ENCODE assay signal across 18 cellular contexts in the genomic region with DNA sequence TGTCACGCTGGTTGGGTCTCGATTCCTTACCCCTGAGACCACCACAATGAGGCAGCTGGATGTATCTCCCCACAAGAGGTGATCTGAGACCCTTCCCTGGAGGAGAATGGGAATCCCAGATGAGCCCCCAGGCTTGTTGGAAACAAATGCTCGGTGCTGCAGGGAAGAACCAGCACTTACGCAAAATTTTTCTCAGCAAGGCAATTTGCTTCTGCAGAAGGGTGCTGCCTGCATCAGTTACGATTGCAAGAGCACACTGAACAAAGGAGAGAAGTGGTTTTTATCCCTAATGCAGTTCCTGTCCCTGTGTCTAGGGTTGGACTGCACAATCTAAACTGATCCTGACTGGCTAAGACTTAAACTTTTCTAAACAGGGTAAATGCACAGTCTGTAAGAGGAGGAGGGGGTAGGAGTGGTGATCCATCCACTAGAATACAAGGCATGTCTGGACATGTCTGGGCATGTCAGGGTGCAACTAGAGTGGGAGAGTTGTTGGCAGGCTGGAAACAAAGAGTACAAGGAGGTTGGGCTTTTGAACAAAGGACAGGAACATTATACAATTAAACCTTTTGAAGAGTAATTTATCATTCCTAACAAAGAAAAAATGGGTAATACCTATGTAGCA.
DNase-seq lines count a peak whose midpoint lies in the region; ATAC-seq and TF ChIP-seq lines count a peak whose summit lies in the region.
"Had no signal": no experiment of that assay in that cellular context is flagged by ENCODE, and none has a peak within 500 bp of the region (broad histone marks: within the 10 kb centered on the region; RNA-seq: fewer than 3 reads in every experiment).

No MANE protein-coding gene starts in this region.

- DNase-seq in activated CD8-positive, alpha-beta memory T cell treated with anti-CD3 and anti-CD28 coated beads, Interleukin-2, amount 10 ng/mL, durations not matched to agents 7 days and 5 days: no peak
- no peak for DNase-seq in activated CD8-positive, alpha-beta memory T cell treated with anti-CD3 and anti-CD28 coated beads, Interleukin-2, amount 50 U/mL, for 48 hours
- peak; percentile 64 for DNase-seq in NCI-H69 (lab: John Stamatoyannopoulos, UW)
- DNase-seq in endodermal cell: peak; percentile 49
- DNase-seq in smooth muscle cell (lab: John Stamatoyannopoulos, UW; ENCODE audit: unreplicated experiment): no peak
- no peak for DNase-seq in ecto neural progenitor cell (ENCODE audit: low spot score)
- DNase-seq in stimulated activated naive CD8-positive, alpha-beta T cell treated with anti-CD3 and anti-CD28 coated beads, Interleukin-15, amount 100 ng/mL, for 72 hours: no peak
- DNase-seq in anterior cingulate cortex (lab: John Stamatoyannopoulos, UW): no peak
- DNase-seq: activated T-cell treated with anti-CD3 and anti-CD28 coated beads for 4 hours; effector memory CD8-positive, alpha-beta T cell; head of caudate nucleus; HFFc6; left ventricle myocardium inferior; MG63; retina; stimulated activated CD4-positive, alpha-beta T cell treated with anti-CD3 and anti-CD28 coated beads, Interleukin-12 subunit alpha, Interleukin-12 subunit beta, amount 100 ng/mL, for 4 hours had no signal

- peaks cover 31% of the 10 kb centered on the region for H3K9me3 Mint-ChIP-seq in activated CD8-positive, alpha-beta memory T cell treated with anti-CD3 and anti-CD28 coated beads, Interleukin-2, amount 10 ng/mL, durations not matched to agents 7 days and 5 days (ENCODE audit: low read depth)
- H3K9me3 Mint-ChIP-seq in endodermal cell: peaks cover 54% of the 10 kb centered on the region
- H3K9me3 Mint-ChIP-seq in stimulated activated naive CD8-positive, alpha-beta T cell treated with anti-CD3 and anti-CD28 coated beads, Interleukin-15, amount 100 ng/mL, for 72 hours: peaks cover 26 to 34% of the 10 kb centered on the region in 2 donors

- peak overlapping the region; percentile 68 for H3K27ac Mint-ChIP-seq in activated CD8-positive, alpha-beta memory T cell treated with anti-CD3 and anti-CD28 coated beads, Interleukin-2, amount 10 ng/mL, durations not matched to agents 7 days and 5 days
- no peak overlapping the region for H3K27ac Mint-ChIP-seq in endodermal cell
- no peak overlapping the region for H3K27ac Mint-ChIP-seq in stimulated activated naive CD8-positive, alpha-beta T cell treated with anti-CD3 and anti-CD28 coated beads, Interleukin-15, amount 100 ng/mL, for 72 hours
- H3K27ac Mint-ChIP-seq: effector memory CD8-positive, alpha-beta T cell; HFFc6 had no signal

- peaks cover 45% of the 10 kb centered on the region for H3K36me3 Mint-ChIP-seq in activated CD8-positive, alpha-beta memory T cell treated with anti-CD3 and anti-CD28 coated beads, Interleukin-2, amount 10 ng/mL, durations not matched to agents 7 days and 5 days
- H3K36me3 Mint-ChIP-seq in endodermal cell (ENCODE audit: low read depth): peaks cover 5% of the 10 kb centered on the region

- peaks cover 62% of the 10 kb centered on the region for H3K79me2 ChIP-seq in smooth muscle cell (ENCODE audit: low read depth)

- ATAC-seq in activated CD8-positive, alpha-beta memory T cell treated with anti-CD3 and anti-CD28 coated beads, Interleukin-2, amount 10 ng/mL, durations not matched to agents 7 days and 5 days: no peak
- ATAC-seq in stimulated activated naive CD8-positive, alpha-beta T cell treated with anti-CD3 and anti-CD28 coated beads, Interleukin-15, amount 100 ng/mL, for 72 hours: no peak
- ATAC-seq: A549 had no signal

- no peaks in the 10 kb centered on the region for H3K27me3 ChIP-seq in endodermal cell (ENCODE audit: control insufficient read depth, insufficient read depth, low read length, poor library complexity, severe bottlenecking)
- no peaks in the 10 kb centered on the region for H3K27me3 ChIP-seq in smooth muscle cell (ENCODE audit: low read depth)
- H3K27me3 ChIP-seq: MG63 had no signal

- H3K27ac ChIP-seq in endodermal cell (ENCODE audit: low read depth, low read length): no peak overlapping the region
- peak overlapping the region; percentile 98 for H3K27ac ChIP-seq in smooth muscle cell (ENCODE audit: low read depth)
- H3K27ac ChIP-seq: A549, left ventricle myocardium inferior had no signal

- H2AFZ ChIP-seq in smooth muscle cell (ENCODE audit: low read depth): no peak overlapping the region

- H3K4me3 ChIP-seq in endodermal cell (ENCODE audit: low read length) (peak overlapping the region; percentile 14), smooth muscle cell (peak overlapping the region; percentile 58)
- H3K4me3 ChIP-seq: A549, left ventricle myocardium inferior, MG63 had no signal

- no peaks in the 10 kb centered on the region for H3K4me1 ChIP-seq in endodermal cell (ENCODE audit: control insufficient read depth, insufficient read depth, low read length)
- peaks cover 26% of the 10 kb centered on the region for H3K4me1 ChIP-seq in smooth muscle cell (ENCODE audit: low read depth)
- H3K4me1 ChIP-seq: A549, Caco-2, left ventricle myocardium inferior had no signal

- peak overlapping the region; percentile 80 for H3K4me2 ChIP-seq in smooth muscle cell
- H3K4me2 ChIP-seq: A549 had no signal

- CTCF ChIA-PET in activated CD8-positive, alpha-beta memory T cell treated with anti-CD3 and anti-CD28 coated beads, Interleukin-2, amount 10 ng/mL, durations not matched to agents 7 days and 5 days (lab: Charles Lee): no interaction called here

- TF ChIP-seq CTCF in endodermal cell (conservative IDR thresholded peaks at IDR 0.05) (no peak), smooth muscle cell (IDR thresholded peaks at IDR 0.05; ENCODE audit: borderline replicate concordance, insufficient read depth, poor library complexity, severe bottlenecking) (no peak)

- H3K27me3 Mint-ChIP-seq in activated CD8-positive, alpha-beta memory T cell treated with anti-CD3 and anti-CD28 coated beads, Interleukin-2, amount 10 ng/mL, durations not matched to agents 7 days and 5 days: no peaks in the 10 kb centered on the region
- peaks cover 1% of the 10 kb centered on the region for H3K27me3 Mint-ChIP-seq in endodermal cell (ENCODE audit: insufficient read depth)
- peaks cover 29% of the 10 kb centered on the region for H3K27me3 Mint-ChIP-seq in stimulated activated naive CD8-positive, alpha-beta T cell treated with anti-CD3 and anti-CD28 coated beads, Interleukin-15, amount 100 ng/mL, for 72 hours

- peaks cover 5% of the 10 kb centered on the region for H3K4me1 Mint-ChIP-seq in activated CD8-positive, alpha-beta memory T cell treated with anti-CD3 and anti-CD28 coated beads, Interleukin-2, amount 10 ng/mL, durations not matched to agents 7 days and 5 days
- no peaks in the 10 kb centered on the region for H3K4me1 Mint-ChIP-seq in endodermal cell
- H3K4me1 Mint-ChIP-seq in stimulated activated naive CD8-positive, alpha-beta T cell treated with anti-CD3 and anti-CD28 coated beads, Interleukin-15, amount 100 ng/mL, for 72 hours: no peaks in the 10 kb centered on the region

- no peak overlapping the region for H3K4me3 Mint-ChIP-seq in activated CD8-positive, alpha-beta memory T cell treated with anti-CD3 and anti-CD28 coated beads, Interleukin-2, amount 10 ng/mL, durations not matched to agents 7 days and 5 days
- no peak overlapping the region for H3K4me3 Mint-ChIP-seq in endodermal cell
- H3K4me3 Mint-ChIP-seq in stimulated activated naive CD8-positive, alpha-beta T cell treated with anti-CD3 and anti-CD28 coated beads, Interleukin-15, amount 100 ng/mL, for 72 hours: no peak overlapping the region
- H3K4me3 Mint-ChIP-seq: effector memory CD8-positive, alpha-beta T cell; HFFc6 had no signal

- H3K36me3 ChIP-seq in endodermal cell (ENCODE audit: control insufficient read depth, insufficient read depth, low read length) (no peaks in the 10 kb centered on the region), smooth muscle cell (ENCODE audit: low read depth) (no peaks in the 10 kb centered on the region)
- H3K36me3 ChIP-seq: left ventricle myocardium inferior, MG63 had no signal

- 85 to 92% methylated on average over 3 to 5 of the region's 5 CpGs for WGBS in endodermal cell (ENCODE audit: insufficient coverage in 1 of 2, insufficient read length in 1 of 2), 2 experiments
- 57% methylated on average over 5 of the region's 5 CpGs for WGBS in smooth muscle cell (ENCODE audit: low lambda C conversion rate)

- peaks cover 42% of the 10 kb centered on the region for H4K20me1 ChIP-seq in smooth muscle cell (ENCODE audit: low read depth)

- peaks cover 52% of the 10 kb centered on the region for H3K9me3 ChIP-seq in endodermal cell (ENCODE audit: control insufficient read depth, low read length)
- no peaks in the 10 kb centered on the region for H3K9me3 ChIP-seq in smooth muscle cell (replicated peaks; ENCODE audit: low read depth)
- H3K9me3 ChIP-seq: MG63 had no signal

- H3K9ac ChIP-seq in endodermal cell (ENCODE audit: extremely low read depth, low read length, poor library complexity, severe bottlenecking): no peak overlapping the region
- H3K9ac ChIP-seq in smooth muscle cell (ENCODE audit: low read depth): peak overlapping the region; percentile 91

- H3F3A ChIP-seq in smooth muscle cell (ENCODE audit: low read depth): peaks cover 11% of the 10 kb centered on the region

Comparison
In these comparisons a context has a peak if more than half of its experiments do, and no peak if none do; other contexts are left out.
1. DNase-seq: peak in NCI-H69 (single experiment) and endodermal cell (single experiment); none in activated CD8-positive, alpha-beta memory T cell treated with anti-CD3 and anti-CD28 coated beads, Interleukin-2, amount 10 ng/mL, durations not matched to agents 7 days and 5 days (single experiment), activated CD8-positive, alpha-beta memory T cell treated with anti-CD3 and anti-CD28 coated beads, Interleukin-2, amount 50 U/mL, for 48 hours (single experiment), smooth muscle cell (single experiment), ecto neural progenitor cell (single experiment), stimulated activated naive CD8-positive, alpha-beta T cell treated with anti-CD3 and anti-CD28 coated beads, Interleukin-15, amount 100 ng/mL, for 72 hours (0 of 2) and anterior cingulate cortex (0 of 58).